1 cellular context compared by ENCODE assay signal in genomic region chr10:130456616-130457015, GRCh38.
TF ChIP-seq lines count a peak whose summit lies in the region.

No MANE protein-coding gene starts in this region.

TF ChIP-seq in GM23338, 12 proteins besides CTCF, POLR2A, EP300 and RAD21 (continued from another document):
- TF ChIP-seq ZNF462 (CRISPR knock-in tag; IDR thresholded peaks at IDR 0.05): no peak
- no peak for TF ChIP-seq EZH2 (IDR thresholded peaks at IDR 0.05; ENCODE audit: low read depth, unreplicated experiment)
